ENCODE assay signal across 1 cellular context in the genomic region with DNA sequence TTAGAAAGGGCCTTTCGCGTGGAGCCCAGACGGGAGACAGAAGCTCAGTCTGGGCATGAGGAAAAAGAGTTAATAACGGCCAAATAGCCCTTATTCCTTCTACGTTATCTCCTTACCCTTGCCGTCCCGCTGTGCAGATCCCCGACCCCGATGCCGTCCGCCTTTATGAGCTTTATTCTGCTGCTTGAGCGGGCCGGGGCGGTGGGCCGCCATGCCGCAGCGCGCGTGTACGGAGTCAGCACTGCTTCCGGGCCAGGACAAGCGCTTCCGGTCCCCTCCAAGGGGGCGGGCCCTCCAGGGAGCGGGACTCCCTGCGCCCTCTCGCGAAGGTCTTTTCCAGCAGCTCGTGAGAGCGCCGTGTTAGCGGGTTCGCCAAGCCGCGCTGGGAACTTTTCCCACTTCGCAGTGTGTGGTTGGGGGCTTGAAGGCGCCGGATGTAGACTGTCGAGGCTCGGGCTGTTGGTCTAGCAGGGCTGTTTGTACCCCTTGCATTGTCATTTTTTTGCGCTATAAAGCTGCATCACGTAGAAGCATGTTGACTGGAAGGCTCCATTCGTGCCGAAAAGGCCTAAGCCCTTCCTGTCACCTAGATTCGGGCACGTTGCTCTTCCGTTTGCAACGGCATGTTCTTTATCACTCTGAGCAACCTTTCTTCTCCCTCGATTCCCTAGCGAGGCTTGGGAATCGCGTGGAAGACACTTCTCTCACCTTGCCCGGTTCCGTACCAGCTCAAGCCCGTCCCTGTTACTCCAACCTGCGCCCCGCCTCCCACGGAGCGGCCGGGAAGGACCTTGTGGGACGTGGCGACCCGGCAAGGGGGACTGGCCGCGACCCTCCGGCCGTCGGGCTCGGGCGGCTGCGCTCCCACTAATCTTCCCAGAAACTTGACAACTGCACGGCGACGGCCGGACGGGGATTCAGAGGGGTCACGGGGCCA.
A peak's percentile ranks its signal among the peaks of the same experiment; 100 is the strongest.
TF ChIP-seq lines count a peak whose summit lies in the region.

TSS of gene TSR1 (minus strand) at position 243 of the 937 bp plus-strand sequence. CDS start at position 213, 30 bp downstream.

TF ChIP-seq in HepG2, 621 proteins besides CTCF, POLR2A, EP300 and RAD21 (continued from another document and continues in another):
- TF ChIP-seq, protein P1, sequence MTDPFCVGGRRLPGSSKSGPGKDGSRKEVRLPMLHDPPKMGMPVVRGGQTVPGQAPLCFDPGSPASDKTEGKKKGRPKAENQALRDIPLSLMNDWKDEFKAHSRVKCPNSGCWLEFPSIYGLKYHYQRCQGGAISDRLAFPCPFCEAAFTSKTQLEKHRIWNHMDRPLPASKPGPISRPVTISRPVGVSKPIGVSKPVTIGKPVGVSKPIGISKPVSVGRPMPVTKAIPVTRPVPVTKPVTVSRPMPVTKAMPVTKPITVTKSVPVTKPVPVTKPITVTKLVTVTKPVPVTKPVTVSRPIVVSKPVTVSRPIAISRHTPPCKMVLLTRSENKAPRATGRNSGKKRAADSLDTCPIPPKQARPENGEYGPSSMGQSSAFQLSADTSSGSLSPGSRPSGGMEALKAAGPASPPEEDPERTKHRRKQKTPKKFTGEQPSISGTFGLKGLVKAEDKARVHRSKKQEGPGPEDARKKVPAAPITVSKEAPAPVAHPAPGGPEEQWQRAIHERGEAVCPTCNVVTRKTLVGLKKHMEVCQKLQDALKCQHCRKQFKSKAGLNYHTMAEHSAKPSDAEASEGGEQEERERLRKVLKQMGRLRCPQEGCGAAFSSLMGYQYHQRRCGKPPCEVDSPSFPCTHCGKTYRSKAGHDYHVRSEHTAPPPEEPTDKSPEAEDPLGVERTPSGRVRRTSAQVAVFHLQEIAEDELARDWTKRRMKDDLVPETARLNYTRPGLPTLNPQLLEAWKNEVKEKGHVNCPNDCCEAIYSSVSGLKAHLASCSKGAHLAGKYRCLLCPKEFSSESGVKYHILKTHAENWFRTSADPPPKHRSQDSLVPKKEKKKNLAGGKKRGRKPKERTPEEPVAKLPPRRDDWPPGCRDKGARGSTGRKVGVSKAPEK (CRISPR knock-in tag; IDR thresholded peaks at IDR 0.05; ENCODE audit: borderline replicate concordance): 0 out of 2 replicates have a peak, but pooled peaks have one; percentile 21
- no peak for TF ChIP-seq HNF1A (IDR thresholded peaks at IDR 0.05; ENCODE audit: low read depth)
- 0 out of 2 replicates have a peak, but pooled peaks have one; percentile 30 for TF ChIP-seq HNF1A (CRISPR knock-in tag; IDR thresholded peaks at IDR 0.05; ENCODE audit: borderline replicate concordance)
- TF ChIP-seq, protein P2, sequence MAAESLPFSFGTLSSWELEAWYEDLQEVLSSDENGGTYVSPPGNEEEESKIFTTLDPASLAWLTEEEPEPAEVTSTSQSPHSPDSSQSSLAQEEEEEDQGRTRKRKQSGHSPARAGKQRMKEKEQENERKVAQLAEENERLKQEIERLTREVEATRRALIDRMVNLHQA (CRISPR knock-in tag; IDR thresholded peaks at IDR 0.05): no peak
- TF ChIP-seq SP1 (IDR thresholded peaks at IDR 0.05): no peak
- TF ChIP-seq SP1 (CRISPR knock-in tag; IDR thresholded peaks at IDR 0.05): peak; percentile 84
- TF ChIP-seq ZNF564 (CRISPR knock-in tag; IDR thresholded peaks at IDR 0.05): peak; percentile 78; the same call in 1 of the 2 replicates
- no peak for TF ChIP-seq DNMT1 (CRISPR knock-in tag; IDR thresholded peaks at IDR 0.05)
- TF ChIP-seq ZNF546 (CRISPR knock-in tag; conservative IDR thresholded peaks at IDR 0.05): peak; percentile 36; the same call in 1 of the 2 replicates
- TF ChIP-seq ZNF720 (CRISPR knock-in tag; IDR thresholded peaks at IDR 0.05): no peak
- TF ChIP-seq PHF8 (CRISPR knock-in tag; IDR thresholded peaks at IDR 0.05): peak; percentile 96
- TF ChIP-seq, protein P3, sequence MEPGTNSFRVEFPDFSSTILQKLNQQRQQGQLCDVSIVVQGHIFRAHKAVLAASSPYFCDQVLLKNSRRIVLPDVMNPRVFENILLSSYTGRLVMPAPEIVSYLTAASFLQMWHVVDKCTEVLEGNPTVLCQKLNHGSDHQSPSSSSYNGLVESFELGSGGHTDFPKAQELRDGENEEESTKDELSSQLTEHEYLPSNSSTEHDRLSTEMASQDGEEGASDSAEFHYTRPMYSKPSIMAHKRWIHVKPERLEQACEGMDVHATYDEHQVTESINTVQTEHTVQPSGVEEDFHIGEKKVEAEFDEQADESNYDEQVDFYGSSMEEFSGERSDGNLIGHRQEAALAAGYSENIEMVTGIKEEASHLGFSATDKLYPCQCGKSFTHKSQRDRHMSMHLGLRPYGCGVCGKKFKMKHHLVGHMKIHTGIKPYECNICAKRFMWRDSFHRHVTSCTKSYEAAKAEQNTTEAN (CRISPR knock-in tag; conservative IDR thresholded peaks at IDR 0.05): peak; percentile 64; the same call in 1 of the 2 replicates
- TF ChIP-seq NAIF1 (CRISPR knock-in tag; IDR thresholded peaks at IDR 0.05; ENCODE audit: borderline replicate concordance): 0 out of 2 replicates have a peak, but pooled peaks have one; percentile 59
- no peak for TF ChIP-seq ZNF652 (CRISPR knock-in tag; IDR thresholded peaks at IDR 0.05; ENCODE audit: borderline replicate concordance, low read depth)
- peak; percentile 81 for TF ChIP-seq KLF15 (CRISPR knock-in tag; IDR thresholded peaks at IDR 0.05; ENCODE audit: borderline replicate concordance)
- TF ChIP-seq NCOR1 (IDR thresholded peaks at IDR 0.05; ENCODE audit: borderline replicate concordance, low read length): no peak
- TF ChIP-seq SKIL (CRISPR knock-in tag; IDR thresholded peaks at IDR 0.05; ENCODE audit: borderline replicate concordance): peak; percentile 29; the same call in 1 of the 2 replicates
- TF ChIP-seq KAT8 (CRISPR knock-in tag; IDR thresholded peaks at IDR 0.05): peak; percentile 96
- peak; percentile 54; the same call in 1 of the 2 replicates for TF ChIP-seq ZNF788 (CRISPR knock-in tag; IDR thresholded peaks at IDR 0.05; ENCODE audit: borderline replicate concordance)
- no peak for TF ChIP-seq PAF1 (CRISPR knock-in tag; IDR thresholded peaks at IDR 0.05)
- no peak for TF ChIP-seq SOX6 (IDR thresholded peaks at IDR 0.05)
- peak; percentile 42; the same call in 1 of the 2 replicates for TF ChIP-seq SOX6 (CRISPR knock-in tag; IDR thresholded peaks at IDR 0.05)
- no peak; the same call in 1 of the 2 replicates for TF ChIP-seq HMG20A (CRISPR knock-in tag; IDR thresholded peaks at IDR 0.05; ENCODE audit: borderline replicate concordance)
- TF ChIP-seq GATA4 (IDR thresholded peaks at IDR 0.05; ENCODE audit: borderline replicate concordance, low read depth): peak; percentile 71; the same call in 1 of the 2 replicates
- TF ChIP-seq SMC3 (IDR thresholded peaks at IDR 0.05; ENCODE audit: low read length): no peak
- peak; percentile 52; the same call in 1 of the 2 replicates for TF ChIP-seq ISL2 (CRISPR knock-in tag; IDR thresholded peaks at IDR 0.05)
- TF ChIP-seq, protein P4, sequence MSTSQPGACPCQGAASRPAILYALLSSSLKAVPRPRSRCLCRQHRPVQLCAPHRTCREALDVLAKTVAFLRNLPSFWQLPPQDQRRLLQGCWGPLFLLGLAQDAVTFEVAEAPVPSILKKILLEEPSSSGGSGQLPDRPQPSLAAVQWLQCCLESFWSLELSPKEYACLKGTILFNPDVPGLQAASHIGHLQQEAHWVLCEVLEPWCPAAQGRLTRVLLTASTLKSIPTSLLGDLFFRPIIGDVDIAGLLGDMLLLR (CRISPR knock-in tag; IDR thresholded peaks at IDR 0.05): peak; percentile 34; the same call in 1 of the 2 replicates
- TF ChIP-seq, protein P5, sequence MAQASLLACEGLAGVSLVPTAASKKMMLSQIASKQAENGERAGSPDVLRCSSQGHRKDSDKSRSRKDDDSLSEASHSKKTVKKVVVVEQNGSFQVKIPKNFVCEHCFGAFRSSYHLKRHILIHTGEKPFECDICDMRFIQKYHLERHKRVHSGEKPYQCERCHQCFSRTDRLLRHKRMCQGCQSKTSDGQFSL (CRISPR knock-in tag; IDR thresholded peaks at IDR 0.05): 0 out of 2 replicates have a peak, but pooled peaks have one; percentile 18
- 0 out of 2 replicates have a peak, but pooled peaks have one; percentile 67 for TF ChIP-seq ZNF746 (CRISPR knock-in tag; IDR thresholded peaks at IDR 0.05)
- peak; percentile 96 for TF ChIP-seq ZNF350 (CRISPR knock-in tag; IDR thresholded peaks at IDR 0.05; ENCODE audit: borderline replicate concordance, low read depth)
- peak; percentile 92 for TF ChIP-seq ZFX (CRISPR knock-in tag; IDR thresholded peaks at IDR 0.05; ENCODE audit: low read depth)
- TF ChIP-seq ZNF225 (CRISPR knock-in tag; IDR thresholded peaks at IDR 0.05): peak; percentile 69; the same call in 1 of the 2 replicates
- TF ChIP-seq CC2D1A (CRISPR knock-in tag; IDR thresholded peaks at IDR 0.05): peak; percentile 90; the same call in 1 of the 2 replicates
- peak; percentile 38; the same call in 1 of the 2 replicates for TF ChIP-seq MEF2D (CRISPR knock-in tag; IDR thresholded peaks at IDR 0.05)
- TF ChIP-seq NR2F1 (CRISPR knock-in tag; IDR thresholded peaks at IDR 0.05): no peak
- TF ChIP-seq ZNF256 (CRISPR knock-in tag; conservative IDR thresholded peaks at IDR 0.05): peak; percentile 87; the same call in 1 of the 2 replicates
- peak; percentile 52; the same call in 1 of the 2 replicates for TF ChIP-seq ZNF30 (CRISPR knock-in tag; IDR thresholded peaks at IDR 0.05)
- TF ChIP-seq POLR2G (IDR thresholded peaks at IDR 0.05; ENCODE audit: low read depth, low read length): peak; percentile 97
- no peak for TF ChIP-seq GRHL1 (CRISPR knock-in tag; conservative IDR thresholded peaks at IDR 0.05)
- TF ChIP-seq HNRNPL (IDR thresholded peaks at IDR 0.05; ENCODE audit: low read depth, low read length): no peak
- 0 out of 2 replicates have a peak, but pooled peaks have one; percentile 29 for TF ChIP-seq POLR2AphosphoS2 (IDR thresholded peaks at IDR 0.05; ENCODE audit: low read depth, low read length)
- TF ChIP-seq MAFK (conservative IDR thresholded peaks at IDR 0.05 in 1 of 2, IDR thresholded peaks at IDR 0.05 in 1 of 2; ENCODE audit: low read length in 2 of 2): peak in 1 of 2 experiments; percentile 27; a peak in 1 of 4 replicates
- no peak for TF ChIP-seq ZSCAN30 (CRISPR knock-in tag; IDR thresholded peaks at IDR 0.05)
- TF ChIP-seq ZBTB38 (CRISPR knock-in tag; IDR thresholded peaks at IDR 0.05): peak; percentile 67; the same call in 1 of the 2 replicates
- TF ChIP-seq FOXO4 (CRISPR knock-in tag; conservative IDR thresholded peaks at IDR 0.05): no peak; the same call in 1 of the 2 replicates
- TF ChIP-seq ZKSCAN5 (CRISPR knock-in tag; IDR thresholded peaks at IDR 0.05): no peak
